Comparison of ENCODE assay signal across 8 cellular contexts in the genomic region with DNA sequence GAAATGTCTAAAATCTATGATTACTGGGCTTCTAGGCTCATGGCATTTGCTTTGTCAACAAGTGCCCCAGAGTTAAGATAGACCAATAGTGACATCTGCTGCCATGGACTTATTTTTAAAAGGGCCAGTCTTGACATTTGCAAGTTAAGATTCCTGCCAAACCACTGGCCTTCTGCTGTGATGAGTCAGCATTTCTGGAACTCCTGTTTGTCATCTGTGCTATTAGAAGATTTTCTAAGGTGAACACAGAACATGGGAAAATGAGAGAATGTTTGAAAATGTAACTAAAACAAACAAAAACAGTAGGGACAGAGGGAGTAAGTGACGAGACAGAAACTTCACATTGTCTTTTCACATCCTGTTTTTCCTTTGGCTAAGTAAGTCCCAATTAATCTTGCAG.
DNase-seq lines count a peak whose midpoint lies in the region; ATAC-seq and TF ChIP-seq lines count a peak whose summit lies in the region.

No MANE protein-coding gene starts in this region.

- no peaks in the 10 kb centered on the region for H3K36me3 ChIP-seq in GM23248 (ENCODE audit: low read depth)
- no peaks in the 10 kb centered on the region for H3K36me3 ChIP-seq in MM.1S (replicated peaks; ENCODE audit: insufficient read depth, low read length)
- H3K36me3 ChIP-seq in aorta (ENCODE audit: control insufficient read depth in 1 of 2, insufficient read depth in 2 of 2, low read length in 1 of 2) = no peaks in the 10 kb centered on the region

- H3K9me2 ChIP-seq in GM23248 (ENCODE audit: insufficient read depth) (no peaks in the 10 kb centered on the region), MM.1S (replicated peaks; ENCODE audit: insufficient read depth, low read length) (no peaks in the 10 kb centered on the region)

- peaks cover 28% of the 10 kb centered on the region for H3K4me1 ChIP-seq in GM23248 (ENCODE audit: insufficient read depth)
- H3K4me1 ChIP-seq in MM.1S (ENCODE audit: low read length) = peaks cover 18% of the 10 kb centered on the region
- H3K4me1 ChIP-seq in aorta (ENCODE audit: control insufficient read depth in 1 of 2, insufficient read depth in 2 of 2, low read length in 2 of 2) = no peaks in the 10 kb centered on the region

- H3K79me2 ChIP-seq in GM23248 (ENCODE audit: insufficient read depth) = no peaks in the 10 kb centered on the region
- H3K79me2 ChIP-seq in MM.1S (ENCODE audit: low read length) = no peaks in the 10 kb centered on the region

- peak overlapping the region; percentile 66 for H3K9ac ChIP-seq in GM23248
- H3K9ac ChIP-seq in MM.1S (ENCODE audit: low read length) = no peak overlapping the region; the same call in 1 of the 2 replicates

- peak overlapping the region; percentile 76 for H3K27ac ChIP-seq in GM23248
- H3K27ac ChIP-seq in MM.1S (ENCODE audit: low read length) = peak overlapping the region; percentile 35; the same call in 1 of the 2 replicates
- no peak overlapping the region for H3K27ac ChIP-seq in aorta (ENCODE audit: low read depth in 1 of 2, low read length in 2 of 2)

- DNase-seq in activated CD4-positive, alpha-beta T cell treated with anti-CD3 and anti-CD28 coated beads, Interleukin-2, amount 10 ng/mL, durations not matched to agents 7 days and 5 days = peak; percentile 24
- no peak for DNase-seq in activated CD4-positive, alpha-beta T cell treated with anti-CD3 and anti-CD28 coated beads, Interleukin-2, amount 50 U/mL, for 4 hours
- DNase-seq in GM23248 (peak; percentile 96), MM.1S (peak; percentile 91), cardiac fibroblast (ENCODE audit: low read depth in 2 of 2) (peak; percentile 97 to 99), left lobe of liver (ENCODE audit: low spot score) (no peak), aorta (no peak), ureter (ENCODE audit: low spot score) (no peak)

- TF ChIP-seq CTCF in MM.1S (IDR thresholded peaks at IDR 0.05; ENCODE audit: low read length) (peak; percentile 45), cardiac fibroblast (IDR thresholded peaks at IDR 0.05; ENCODE audit: low read depth, low read length) (peak; percentile 4)

- intact Hi-C loops in aorta (cut with DNase I) = loop anchor here (1.0 to 10.0 kb wide), 4 partner anchors 60 to 254 kb away; a partner anchor contains a TSS

- H3K4me3 Mint-ChIP-seq in activated CD4-positive, alpha-beta T cell treated with anti-CD3 and anti-CD28 coated beads, Interleukin-2, amount 10 ng/mL, durations not matched to agents 7 days and 5 days = no peak overlapping the region

- peak; percentile 94 for ATAC-seq in left lobe of liver
- ATAC-seq in aorta (ENCODE audit: low FRiP score) = peak; percentile 84

- H3K27ac Mint-ChIP-seq in activated CD4-positive, alpha-beta T cell treated with anti-CD3 and anti-CD28 coated beads, Interleukin-2, amount 10 ng/mL, durations not matched to agents 7 days and 5 days = no peak overlapping the region

- H3K4me1 Mint-ChIP-seq in activated CD4-positive, alpha-beta T cell treated with anti-CD3 and anti-CD28 coated beads, Interleukin-2, amount 10 ng/mL, durations not matched to agents 7 days and 5 days = peaks cover 12% of the 10 kb centered on the region

- no peaks in the 10 kb centered on the region for H3K9me3 ChIP-seq in GM23248 (ENCODE audit: low read depth)
- H3K9me3 ChIP-seq in MM.1S (replicated peaks; ENCODE audit: insufficient read depth, low read length) = no peaks in the 10 kb centered on the region
- no peaks in the 10 kb centered on the region for H3K9me3 ChIP-seq in aorta (ENCODE audit: control insufficient read depth, low read length)

- H3F3A ChIP-seq in GM23248 (ENCODE audit: insufficient read depth) (peaks cover 40% of the 10 kb centered on the region), MM.1S (ENCODE audit: insufficient read depth, low read length) (no peaks in the 10 kb centered on the region; the same call in 1 of the 2 replicates)

- H4K20me1 ChIP-seq in GM23248 (ENCODE audit: insufficient read depth) (no peaks in the 10 kb centered on the region), MM.1S (ENCODE audit: insufficient read depth, low read length) (no peaks in the 10 kb centered on the region)

- in situ Hi-C loops in GM23248 (cut with MboI) = no loop called here

- H3K36me3 Mint-ChIP-seq in activated CD4-positive, alpha-beta T cell treated with anti-CD3 and anti-CD28 coated beads, Interleukin-2, amount 10 ng/mL, durations not matched to agents 7 days and 5 days (ENCODE audit: low read depth) = no peaks in the 10 kb centered on the region

- CTCF ChIA-PET in activated CD4-positive, alpha-beta T cell treated with anti-CD3 and anti-CD28 coated beads, Interleukin-2, amount 10 ng/mL, durations not matched to agents 7 days and 5 days (lab: Charles Lee) = no interaction called here

- H2AFZ ChIP-seq in GM23248 = no peak overlapping the region
- peak overlapping the region; percentile 38; the same call in 1 of the 2 replicates for H2AFZ ChIP-seq in MM.1S (ENCODE audit: low read length)

- no peaks in the 10 kb centered on the region for H3K27me3 ChIP-seq in GM23248 (replicated peaks; ENCODE audit: insufficient read depth)
- no peaks in the 10 kb centered on the region for H3K27me3 ChIP-seq in MM.1S (replicated peaks; ENCODE audit: insufficient read depth, low read length)
- H3K27me3 ChIP-seq in aorta (ENCODE audit: control insufficient read depth in 1 of 2, insufficient read depth in 2 of 2, low read length in 1 of 2) = no peaks in the 10 kb centered on the region

- WGBS in GM23248 (ENCODE audit: low coverage in 1 of 2, low lambda C conversion rate in 2 of 2, missing lambda C conversion rate in 2 of 2), 2 experiments = 0% methylated on average over 1 of the region's 1 CpG
- WGBS in aorta, 2 donors = 0 to 1% methylated on average over 1 of the region's 1 CpG

- no peaks in the 10 kb centered on the region for H3K9me3 Mint-ChIP-seq in activated CD4-positive, alpha-beta T cell treated with anti-CD3 and anti-CD28 coated beads, Interleukin-2, amount 10 ng/mL, durations not matched to agents 7 days and 5 days

- H3K4me2 ChIP-seq in GM23248 (ENCODE audit: unreplicated experiment) (peak overlapping the region; percentile 55), MM.1S (ENCODE audit: low read depth, low read length) (peak overlapping the region; percentile 30)

- H3K4me3 ChIP-seq in GM23248 (0 out of 2 replicates have a peak overlapping the region, but pooled peaks have one; percentile 9), MM.1S (ENCODE audit: low read length) (peak overlapping the region; percentile 4; the same call in 1 of the 2 replicates), cardiac fibroblast (replicated peaks in 1 of 2; ENCODE audit: low read depth in 2 of 2, low read length in 2 of 2) (no peak overlapping the region), aorta (ENCODE audit: low read length in 2 of 2) (no peak overlapping the region)

- POLR2A ChIA-PET in activated CD4-positive, alpha-beta T cell treated with anti-CD3 and anti-CD28 coated beads, Interleukin-2, amount 10 ng/mL, durations not matched to agents 7 days and 5 days (lab: Charles Lee) = no interaction called here

- H3K27me3 Mint-ChIP-seq in activated CD4-positive, alpha-beta T cell treated with anti-CD3 and anti-CD28 coated beads, Interleukin-2, amount 10 ng/mL, durations not matched to agents 7 days and 5 days = no peaks in the 10 kb centered on the region

Comparison
In these comparisons a context has a peak if more than half of its experiments do, and no peak if none do; other contexts are left out.
1. DNase-seq: peak in activated CD4-positive, alpha-beta T cell treated with anti-CD3 and anti-CD28 coated beads, Interleukin-2, amount 10 ng/mL, durations not matched to agents 7 days and 5 days (single experiment), GM23248 (single experiment), MM.1S (single experiment) and cardiac fibroblast (2 of 2); none in activated CD4-positive, alpha-beta T cell treated with anti-CD3 and anti-CD28 coated beads, Interleukin-2, amount 50 U/mL, for 4 hours (0 of 2), left lobe of liver (single experiment), aorta (0 of 2) and ureter (single experiment).
2. H3K27ac ChIP-seq: peak in GM23248 (single experiment) and MM.1S (single experiment); none in aorta (0 of 2).
3. H3K4me3 ChIP-seq: peak in GM23248 (single experiment) and MM.1S (single experiment); none in cardiac fibroblast (0 of 2) and aorta (0 of 2).